In the genomic region with DNA sequence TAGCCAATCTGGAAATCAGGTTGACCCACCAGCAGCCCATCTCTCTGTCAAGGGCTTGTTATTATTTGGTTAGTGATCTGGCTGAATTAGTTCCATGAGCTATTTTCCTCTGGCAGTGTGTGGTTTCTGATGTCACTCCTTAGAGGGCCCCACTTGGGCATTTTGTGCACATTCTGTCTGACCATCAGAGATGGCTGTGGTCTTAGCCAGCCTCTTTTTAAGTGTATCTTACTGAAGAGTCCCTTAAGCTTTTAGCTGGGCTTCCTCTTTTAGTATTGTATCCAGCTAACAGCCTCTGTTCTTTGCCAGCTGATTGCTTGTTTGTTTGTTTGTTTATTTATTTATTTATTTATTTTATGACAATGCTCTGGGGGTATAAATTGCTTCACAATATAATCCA, we compare ENCODE assay signal across 20 cellular contexts.
"Had no signal": no experiment of that assay in that cellular context is flagged by ENCODE, and none has a peak within 500 bp of the region (broad histone marks: within the 10 kb centered on the region; RNA-seq: fewer than 3 reads in every experiment).

No MANE protein-coding gene starts in this region.

- ATAC-seq: foreskin keratinocyte; left cardiac atrium; stimulated activated memory B cell treated with anti-CD40 and anti-IgM and Interleukin-4, amounts not matched to agents 10 μg/mL and 1 μg/mL and 100 μg/mL, for 72 hours had no signal

- DNase-seq: activated CD4-positive, alpha-beta T cell treated with anti-CD3 and anti-CD28 coated beads, Interleukin-2, amount 10 ng/mL, durations not matched to agents 7 days and 5 days; activated CD4-positive, CD25-positive, alpha-beta regulatory T cell; activated CD8-positive, alpha-beta memory T cell treated with anti-CD3 and anti-CD28 coated beads for 24 hours; activated gamma-delta T cell treated with Interleukin-2 at 50 U/mL for 16 hours; amniotic stem cell; effector memory CD4-positive, alpha-beta T cell; left cardiac atrium; naive B cell; pancreas; stimulated activated CD4-positive, alpha-beta T cell treated with anti-CD3 and anti-CD28 coated beads, Interleukin-12 subunit alpha, Interleukin-12 subunit beta, amount 100 ng/mL, for 4 hours; stimulated activated CD4-positive, alpha-beta T cell treated with anti-CD3 and anti-CD28 coated beads, Interleukin-2, amount 100 ng/mL, for 48 hours; T-helper 2 cell; thyroid gland had no signal

- H3K9me3 Mint-ChIP-seq: brain had no signal

- H3K4me3 Mint-ChIP-seq: activated CD4-positive, alpha-beta T cell treated with anti-CD3 and anti-CD28 coated beads, Interleukin-2, amount 10 ng/mL, durations not matched to agents 7 days and 5 days; activated naive CD8-positive, alpha-beta T cell; brain; central memory CD8-positive, alpha-beta T cell; naive B cell; stimulated activated memory B cell treated with anti-CD40 and anti-IgM and Interleukin-4, amounts not matched to agents 10 μg/mL and 1 μg/mL and 100 μg/mL, for 72 hours had no signal

- H3K27ac ChIP-seq: foreskin keratinocyte, pancreas, thyroid gland had no signal

- H3K36me3 Mint-ChIP-seq: activated naive CD8-positive, alpha-beta T cell; brain; naive B cell; stimulated activated memory B cell treated with anti-CD40 and anti-IgM and Interleukin-4, amounts not matched to agents 10 μg/mL and 1 μg/mL and 100 μg/mL, for 72 hours had no signal

- FAIRE-seq: pancreas, TTC549 had no signal

- H3K4me1 ChIP-seq: foreskin keratinocyte, pancreas, thyroid gland had no signal

- H3K4me3 ChIP-seq: lung, pancreas, thyroid gland had no signal

- H3K36me3 ChIP-seq: pancreas, thyroid gland had no signal

- H3K4me1 Mint-ChIP-seq: activated CD4-positive, alpha-beta T cell treated with anti-CD3 and anti-CD28 coated beads, Interleukin-2, amount 10 ng/mL, durations not matched to agents 7 days and 5 days; central memory CD8-positive, alpha-beta T cell; naive B cell; stimulated activated memory B cell treated with anti-CD40 and anti-IgM and Interleukin-4, amounts not matched to agents 10 μg/mL and 1 μg/mL and 100 μg/mL, for 72 hours had no signal

- H3K27me3 Mint-ChIP-seq: activated CD4-positive, alpha-beta T cell treated with anti-CD3 and anti-CD28 coated beads, Interleukin-2, amount 10 ng/mL, durations not matched to agents 7 days and 5 days; activated naive CD8-positive, alpha-beta T cell; brain; central memory CD8-positive, alpha-beta T cell; naive B cell; stimulated activated memory B cell treated with anti-CD40 and anti-IgM and Interleukin-4, amounts not matched to agents 10 μg/mL and 1 μg/mL and 100 μg/mL, for 72 hours had no signal

- H3K27ac Mint-ChIP-seq: activated CD4-positive, alpha-beta T cell treated with anti-CD3 and anti-CD28 coated beads, Interleukin-2, amount 10 ng/mL, durations not matched to agents 7 days and 5 days; activated naive CD8-positive, alpha-beta T cell; brain; naive B cell; stimulated activated memory B cell treated with anti-CD40 and anti-IgM and Interleukin-4, amounts not matched to agents 10 μg/mL and 1 μg/mL and 100 μg/mL, for 72 hours had no signal

- H3K27me3 ChIP-seq: foreskin keratinocyte, pancreas, thyroid gland had no signal

- H3K9me3 ChIP-seq: pancreas, thyroid gland had no signal
